Comparison of ENCODE assay signal across 1 cellular context in the genomic region with DNA sequence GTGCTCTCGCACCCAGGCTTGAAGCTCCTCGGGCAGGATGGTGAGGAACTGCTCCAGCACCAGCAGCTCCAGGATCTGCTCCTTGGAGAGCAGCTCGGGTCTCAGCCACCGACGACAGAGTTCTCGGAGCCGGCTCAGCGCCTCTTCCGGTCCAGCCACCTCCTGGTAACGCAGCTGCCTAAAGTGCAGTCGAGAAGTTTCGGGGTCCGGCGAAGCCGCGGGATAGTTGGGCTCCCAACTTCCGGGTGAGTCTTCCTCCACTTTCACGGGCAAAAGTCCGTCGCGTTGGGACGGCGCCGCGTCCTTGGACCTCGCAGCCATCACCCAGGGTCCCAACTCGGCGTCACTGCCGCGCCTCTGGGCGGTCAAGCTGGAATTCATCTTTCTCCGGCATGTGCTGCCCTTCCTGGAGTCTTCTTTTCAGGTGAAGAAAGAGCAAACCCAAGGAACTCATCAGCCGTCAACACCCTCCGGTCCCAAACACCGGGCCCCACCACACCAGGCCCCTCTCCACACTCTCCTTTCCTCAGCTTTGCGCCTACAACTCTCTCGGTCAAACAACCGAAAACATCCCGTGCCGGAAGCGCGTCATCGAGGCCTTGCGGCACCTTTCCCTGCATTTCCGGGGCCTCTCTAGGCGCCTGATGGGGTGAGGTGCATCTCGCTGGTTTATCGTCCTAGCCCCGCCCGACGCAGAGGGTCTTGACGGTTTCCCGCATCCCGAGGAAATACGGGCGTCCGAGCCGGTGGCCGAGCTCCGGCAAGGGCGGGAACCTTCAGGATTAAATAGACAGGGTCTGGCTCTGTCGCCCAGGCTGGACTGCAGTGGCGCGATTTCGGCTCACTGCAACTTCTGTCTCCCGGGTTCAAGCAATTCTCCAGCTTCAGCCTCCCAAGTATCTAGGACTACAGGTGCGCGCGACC.
TF ChIP-seq lines count a peak whose summit lies in the region.

A gene (minus strand): TSS at position 569 of the 924 bp plus-strand sequence. CDS start 188 bp downstream, at position 381.

TF ChIP-seq in K562, 482 proteins besides CTCF, POLR2A, EP300 and RAD21 (continued from another document and continues in another):
- TF ChIP-seq, protein P1, sequence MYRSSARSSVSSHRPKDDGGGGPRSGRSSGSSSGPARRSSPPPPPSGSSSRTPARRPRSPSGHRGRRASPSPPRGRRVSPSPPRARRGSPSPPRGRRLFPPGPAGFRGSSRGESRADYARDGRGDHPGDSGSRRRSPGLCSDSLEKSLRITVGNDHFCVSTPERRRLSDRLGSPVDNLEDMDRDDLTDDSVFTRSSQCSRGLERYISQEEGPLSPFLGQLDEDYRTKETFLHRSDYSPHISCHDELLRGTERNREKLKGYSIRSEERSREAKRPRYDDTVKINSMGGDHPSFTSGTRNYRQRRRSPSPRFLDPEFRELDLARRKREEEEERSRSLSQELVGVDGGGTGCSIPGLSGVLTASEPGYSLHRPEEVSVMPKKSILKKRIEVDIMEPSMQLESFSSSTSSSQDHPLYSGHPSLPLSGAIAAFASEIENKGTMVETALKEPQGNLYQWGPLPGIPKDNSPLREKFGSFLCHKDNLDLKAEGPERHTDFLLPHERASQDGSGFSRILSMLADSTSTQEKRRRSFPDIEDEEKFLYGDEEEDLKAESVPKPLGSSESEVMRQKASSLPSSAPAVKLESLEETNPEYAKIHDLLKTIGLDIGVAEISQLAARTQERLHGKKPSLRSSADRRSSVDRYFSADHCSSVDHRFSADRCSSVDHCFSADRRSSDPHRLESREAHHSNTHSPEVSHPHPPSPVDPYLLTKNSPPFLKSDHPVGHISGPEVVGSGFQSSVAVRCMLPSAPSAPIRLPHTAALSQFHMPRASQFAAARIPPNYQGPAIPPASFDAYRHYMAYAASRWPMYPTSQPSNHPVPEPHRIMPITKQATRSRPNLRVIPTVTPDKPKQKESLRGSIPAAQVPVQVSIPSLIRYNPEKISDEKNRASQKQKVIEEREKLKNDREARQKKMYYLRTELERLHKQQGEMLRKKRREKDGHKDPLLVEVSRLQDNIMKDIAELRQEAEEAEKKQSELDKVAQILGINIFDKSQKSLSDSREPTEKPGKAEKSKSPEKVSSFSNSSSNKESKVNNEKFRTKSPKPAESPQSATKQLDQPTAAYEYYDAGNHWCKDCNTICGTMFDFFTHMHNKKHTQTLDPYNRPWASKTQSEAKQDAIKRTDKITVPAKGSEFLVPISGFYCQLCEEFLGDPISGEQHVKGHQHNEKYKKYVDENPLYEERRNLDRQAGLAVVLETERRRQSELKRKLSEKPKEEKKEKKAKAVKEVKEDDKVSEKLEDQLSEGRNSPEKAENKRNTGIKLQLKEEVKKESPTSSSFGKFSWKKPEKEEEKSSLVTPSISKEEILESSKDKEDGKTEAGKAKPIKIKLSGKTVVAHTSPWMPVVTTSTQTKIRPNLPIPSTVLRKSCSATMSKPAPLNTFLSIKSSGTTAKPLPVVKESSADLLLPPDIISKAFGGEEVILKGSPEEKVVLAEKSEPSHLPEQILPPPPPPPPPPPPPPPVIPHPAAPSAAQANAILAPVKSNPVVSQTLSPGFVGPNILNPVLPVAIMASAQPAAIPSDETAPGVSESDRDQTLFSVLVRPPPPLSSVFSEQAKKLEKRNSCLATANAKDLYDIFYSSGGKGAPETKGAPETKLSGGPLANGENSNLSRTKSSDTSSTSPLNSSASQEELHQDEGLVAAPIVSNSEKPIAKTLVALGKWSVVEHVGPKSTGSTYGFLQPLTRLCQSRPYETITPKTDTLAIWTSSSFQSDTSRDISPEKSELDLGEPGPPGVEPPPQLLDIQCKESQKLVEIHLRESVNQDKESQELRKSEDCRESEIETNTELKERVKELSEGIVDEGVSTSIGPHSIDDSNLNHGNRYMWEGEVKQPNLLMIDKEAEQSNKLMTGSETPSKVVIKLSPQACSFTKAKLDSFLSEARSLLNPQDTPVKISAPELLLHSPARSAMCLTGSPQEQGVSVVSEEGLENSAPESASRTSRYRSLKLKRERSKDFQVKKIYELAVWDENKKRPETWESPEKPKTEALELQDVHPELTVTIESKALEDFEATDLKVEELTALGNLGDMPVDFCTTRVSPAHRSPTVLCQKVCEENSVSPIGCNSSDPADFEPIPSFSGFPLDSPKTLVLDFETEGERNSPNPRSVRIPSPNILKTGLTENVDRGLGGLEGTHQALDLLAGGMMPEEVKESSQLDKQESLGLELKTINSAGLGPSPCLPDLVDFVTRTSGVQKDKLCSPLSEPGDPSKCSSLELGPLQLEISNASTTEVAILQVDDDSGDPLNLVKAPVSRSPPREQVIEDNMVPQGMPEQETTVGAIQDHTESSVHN (IDR thresholded peaks at IDR 0.05; ENCODE audit: borderline replicate concordance in 1 of 2, low read depth in 1 of 2) = no peak
- peak; percentile 91 for TF ChIP-seq RBFOX2 (IDR thresholded peaks at IDR 0.05; ENCODE audit: low read depth, low read length)
- TF ChIP-seq NCOA1 (IDR thresholded peaks at IDR 0.05; ENCODE audit: low read depth) = peak; percentile 84
- no peak for TF ChIP-seq CHD2 (IDR thresholded peaks at IDR 0.05; ENCODE audit: low read depth, low read length)
- TF ChIP-seq SMARCB1 (IDR thresholded peaks at IDR 0.05; ENCODE audit: insufficient read length, low read depth) = no peak
- TF ChIP-seq, protein P2, sequence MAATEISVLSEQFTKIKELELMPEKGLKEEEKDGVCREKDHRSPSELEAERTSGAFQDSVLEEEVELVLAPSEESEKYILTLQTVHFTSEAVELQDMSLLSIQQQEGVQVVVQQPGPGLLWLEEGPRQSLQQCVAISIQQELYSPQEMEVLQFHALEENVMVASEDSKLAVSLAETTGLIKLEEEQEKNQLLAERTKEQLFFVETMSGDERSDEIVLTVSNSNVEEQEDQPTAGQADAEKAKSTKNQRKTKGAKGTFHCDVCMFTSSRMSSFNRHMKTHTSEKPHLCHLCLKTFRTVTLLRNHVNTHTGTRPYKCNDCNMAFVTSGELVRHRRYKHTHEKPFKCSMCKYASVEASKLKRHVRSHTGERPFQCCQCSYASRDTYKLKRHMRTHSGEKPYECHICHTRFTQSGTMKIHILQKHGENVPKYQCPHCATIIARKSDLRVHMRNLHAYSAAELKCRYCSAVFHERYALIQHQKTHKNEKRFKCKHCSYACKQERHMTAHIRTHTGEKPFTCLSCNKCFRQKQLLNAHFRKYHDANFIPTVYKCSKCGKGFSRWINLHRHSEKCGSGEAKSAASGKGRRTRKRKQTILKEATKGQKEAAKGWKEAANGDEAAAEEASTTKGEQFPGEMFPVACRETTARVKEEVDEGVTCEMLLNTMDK (IDR thresholded peaks at IDR 0.05; ENCODE audit: borderline replicate concordance, insufficient read depth, low read depth, low read length, poor library complexity, severe bottlenecking) = no peak
- TF ChIP-seq, protein P3, sequence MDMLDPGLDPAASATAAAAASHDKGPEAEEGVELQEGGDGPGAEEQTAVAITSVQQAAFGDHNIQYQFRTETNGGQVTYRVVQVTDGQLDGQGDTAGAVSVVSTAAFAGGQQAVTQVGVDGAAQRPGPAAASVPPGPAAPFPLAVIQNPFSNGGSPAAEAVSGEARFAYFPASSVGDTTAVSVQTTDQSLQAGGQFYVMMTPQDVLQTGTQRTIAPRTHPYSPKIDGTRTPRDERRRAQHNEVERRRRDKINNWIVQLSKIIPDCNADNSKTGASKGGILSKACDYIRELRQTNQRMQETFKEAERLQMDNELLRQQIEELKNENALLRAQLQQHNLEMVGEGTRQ (CRISPR knock-in tag; IDR thresholded peaks at IDR 0.05) = no peak
- TF ChIP-seq NFE2L1 (tag; IDR thresholded peaks at IDR 0.05; ENCODE audit: borderline replicate concordance, low read depth) = no peak
- no peak for TF ChIP-seq GTF2F1 (IDR thresholded peaks at IDR 0.05; ENCODE audit: low read depth, low read length)
- peak; percentile 66 for TF ChIP-seq JUN (IDR thresholded peaks at IDR 0.05; ENCODE audit: borderline replicate concordance, low read depth, low read length)
- no peak for TF ChIP-seq JUN (CRISPR knock-in tag; IDR thresholded peaks at IDR 0.05; ENCODE audit: borderline replicate concordance)
- TF ChIP-seq, protein P4, sequence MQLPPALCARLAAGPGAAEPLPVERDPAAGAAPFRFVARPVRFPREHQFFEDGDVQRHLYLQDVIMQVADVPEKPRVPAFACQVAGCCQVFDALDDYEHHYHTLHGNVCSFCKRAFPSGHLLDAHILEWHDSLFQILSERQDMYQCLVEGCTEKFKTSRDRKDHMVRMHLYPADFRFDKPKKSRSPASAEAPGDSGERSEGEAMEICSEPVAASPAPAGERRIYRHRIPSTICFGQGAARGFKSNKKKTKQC (CRISPR knock-in tag; IDR thresholded peaks at IDR 0.05) = peak; percentile 65; the same call in 1 of the 2 replicates
- TF ChIP-seq, protein P5, sequence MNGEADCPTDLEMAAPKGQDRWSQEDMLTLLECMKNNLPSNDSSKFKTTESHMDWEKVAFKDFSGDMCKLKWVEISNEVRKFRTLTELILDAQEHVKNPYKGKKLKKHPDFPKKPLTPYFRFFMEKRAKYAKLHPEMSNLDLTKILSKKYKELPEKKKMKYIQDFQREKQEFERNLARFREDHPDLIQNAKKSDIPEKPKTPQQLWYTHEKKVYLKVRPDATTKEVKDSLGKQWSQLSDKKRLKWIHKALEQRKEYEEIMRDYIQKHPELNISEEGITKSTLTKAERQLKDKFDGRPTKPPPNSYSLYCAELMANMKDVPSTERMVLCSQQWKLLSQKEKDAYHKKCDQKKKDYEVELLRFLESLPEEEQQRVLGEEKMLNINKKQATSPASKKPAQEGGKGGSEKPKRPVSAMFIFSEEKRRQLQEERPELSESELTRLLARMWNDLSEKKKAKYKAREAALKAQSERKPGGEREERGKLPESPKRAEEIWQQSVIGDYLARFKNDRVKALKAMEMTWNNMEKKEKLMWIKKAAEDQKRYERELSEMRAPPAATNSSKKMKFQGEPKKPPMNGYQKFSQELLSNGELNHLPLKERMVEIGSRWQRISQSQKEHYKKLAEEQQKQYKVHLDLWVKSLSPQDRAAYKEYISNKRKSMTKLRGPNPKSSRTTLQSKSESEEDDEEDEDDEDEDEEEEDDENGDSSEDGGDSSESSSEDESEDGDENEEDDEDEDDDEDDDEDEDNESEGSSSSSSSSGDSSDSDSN (IDR thresholded peaks at IDR 0.05; ENCODE audit: borderline replicate concordance in 1 of 2, low read depth in 2 of 2, low read length in 2 of 2) = peak; percentile 21 to 65; a peak in 2 of 4 replicates
- peak; percentile 96 for TF ChIP-seq POLR2B (IDR thresholded peaks at IDR 0.05; ENCODE audit: low read depth, partially characterized antibody)
- TF ChIP-seq, protein P6, sequence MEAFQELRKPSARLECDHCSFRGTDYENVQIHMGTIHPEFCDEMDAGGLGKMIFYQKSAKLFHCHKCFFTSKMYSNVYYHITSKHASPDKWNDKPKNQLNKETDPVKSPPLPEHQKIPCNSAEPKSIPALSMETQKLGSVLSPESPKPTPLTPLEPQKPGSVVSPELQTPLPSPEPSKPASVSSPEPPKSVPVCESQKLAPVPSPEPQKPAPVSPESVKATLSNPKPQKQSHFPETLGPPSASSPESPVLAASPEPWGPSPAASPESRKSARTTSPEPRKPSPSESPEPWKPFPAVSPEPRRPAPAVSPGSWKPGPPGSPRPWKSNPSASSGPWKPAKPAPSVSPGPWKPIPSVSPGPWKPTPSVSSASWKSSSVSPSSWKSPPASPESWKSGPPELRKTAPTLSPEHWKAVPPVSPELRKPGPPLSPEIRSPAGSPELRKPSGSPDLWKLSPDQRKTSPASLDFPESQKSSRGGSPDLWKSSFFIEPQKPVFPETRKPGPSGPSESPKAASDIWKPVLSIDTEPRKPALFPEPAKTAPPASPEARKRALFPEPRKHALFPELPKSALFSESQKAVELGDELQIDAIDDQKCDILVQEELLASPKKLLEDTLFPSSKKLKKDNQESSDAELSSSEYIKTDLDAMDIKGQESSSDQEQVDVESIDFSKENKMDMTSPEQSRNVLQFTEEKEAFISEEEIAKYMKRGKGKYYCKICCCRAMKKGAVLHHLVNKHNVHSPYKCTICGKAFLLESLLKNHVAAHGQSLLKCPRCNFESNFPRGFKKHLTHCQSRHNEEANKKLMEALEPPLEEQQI (IDR thresholded peaks at IDR 0.05) = no peak
- TF ChIP-seq, protein P7, sequence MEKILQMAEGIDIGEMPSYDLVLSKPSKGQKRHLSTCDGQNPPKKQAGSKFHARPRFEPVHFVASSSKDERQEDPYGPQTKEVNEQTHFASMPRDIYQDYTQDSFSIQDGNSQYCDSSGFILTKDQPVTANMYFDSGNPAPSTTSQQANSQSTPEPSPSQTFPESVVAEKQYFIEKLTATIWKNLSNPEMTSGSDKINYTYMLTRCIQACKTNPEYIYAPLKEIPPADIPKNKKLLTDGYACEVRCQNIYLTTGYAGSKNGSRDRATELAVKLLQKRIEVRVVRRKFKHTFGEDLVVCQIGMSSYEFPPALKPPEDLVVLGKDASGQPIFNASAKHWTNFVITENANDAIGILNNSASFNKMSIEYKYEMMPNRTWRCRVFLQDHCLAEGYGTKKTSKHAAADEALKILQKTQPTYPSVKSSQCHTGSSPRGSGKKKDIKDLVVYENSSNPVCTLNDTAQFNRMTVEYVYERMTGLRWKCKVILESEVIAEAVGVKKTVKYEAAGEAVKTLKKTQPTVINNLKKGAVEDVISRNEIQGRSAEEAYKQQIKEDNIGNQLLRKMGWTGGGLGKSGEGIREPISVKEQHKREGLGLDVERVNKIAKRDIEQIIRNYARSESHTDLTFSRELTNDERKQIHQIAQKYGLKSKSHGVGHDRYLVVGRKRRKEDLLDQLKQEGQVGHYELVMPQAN (IDR thresholded peaks at IDR 0.05; ENCODE audit: borderline replicate concordance) = peak; percentile 94
- TF ChIP-seq ATF7 (IDR thresholded peaks at IDR 0.05) = peak; percentile 87
- TF ChIP-seq ATF1 (CRISPR knock-in tag; IDR thresholded peaks at IDR 0.05) = peak; percentile 69; the same call in 1 of the 2 replicates
- peak; percentile 99 for TF ChIP-seq ATF1 (tag; IDR thresholded peaks at IDR 0.05)
- TF ChIP-seq, protein P8, sequence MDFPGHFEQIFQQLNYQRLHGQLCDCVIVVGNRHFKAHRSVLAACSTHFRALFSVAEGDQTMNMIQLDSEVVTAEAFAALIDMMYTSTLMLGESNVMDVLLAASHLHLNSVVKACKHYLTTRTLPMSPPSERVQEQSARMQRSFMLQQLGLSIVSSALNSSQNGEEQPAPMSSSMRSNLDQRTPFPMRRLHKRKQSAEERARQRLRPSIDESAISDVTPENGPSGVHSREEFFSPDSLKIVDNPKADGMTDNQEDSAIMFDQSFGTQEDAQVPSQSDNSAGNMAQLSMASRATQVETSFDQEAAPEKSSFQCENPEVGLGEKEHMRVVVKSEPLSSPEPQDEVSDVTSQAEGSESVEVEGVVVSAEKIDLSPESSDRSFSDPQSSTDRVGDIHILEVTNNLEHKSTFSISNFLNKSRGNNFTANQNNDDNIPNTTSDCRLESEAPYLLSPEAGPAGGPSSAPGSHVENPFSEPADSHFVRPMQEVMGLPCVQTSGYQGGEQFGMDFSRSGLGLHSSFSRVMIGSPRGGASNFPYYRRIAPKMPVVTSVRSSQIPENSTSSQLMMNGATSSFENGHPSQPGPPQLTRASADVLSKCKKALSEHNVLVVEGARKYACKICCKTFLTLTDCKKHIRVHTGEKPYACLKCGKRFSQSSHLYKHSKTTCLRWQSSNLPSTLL (IDR thresholded peaks at IDR 0.05) = no peak
- TF ChIP-seq, protein P9, sequence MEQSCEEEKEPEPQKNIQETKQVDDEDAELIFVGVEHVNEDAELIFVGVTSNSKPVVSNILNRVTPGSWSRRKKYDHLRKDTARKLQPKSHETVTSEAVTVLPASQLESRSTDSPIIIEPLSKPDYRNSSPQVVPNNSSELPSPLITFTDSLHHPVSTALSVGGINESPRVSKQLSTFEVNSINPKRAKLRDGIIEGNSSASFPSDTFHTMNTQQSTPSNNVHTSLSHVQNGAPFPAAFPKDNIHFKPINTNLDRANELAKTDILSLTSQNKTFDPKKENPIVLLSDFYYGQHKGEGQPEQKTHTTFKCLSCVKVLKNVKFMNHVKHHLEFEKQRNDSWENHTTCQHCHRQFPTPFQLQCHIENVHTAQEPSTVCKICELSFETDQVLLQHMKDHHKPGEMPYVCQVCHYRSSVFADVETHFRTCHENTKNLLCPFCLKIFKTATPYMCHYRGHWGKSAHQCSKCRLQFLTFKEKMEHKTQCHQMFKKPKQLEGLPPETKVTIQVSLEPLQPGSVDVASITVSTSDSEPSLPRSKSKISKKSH (CRISPR knock-in tag; IDR thresholded peaks at IDR 0.05) = no peak
